ENCODE assay signal across 15 cellular contexts in the genomic region with DNA sequence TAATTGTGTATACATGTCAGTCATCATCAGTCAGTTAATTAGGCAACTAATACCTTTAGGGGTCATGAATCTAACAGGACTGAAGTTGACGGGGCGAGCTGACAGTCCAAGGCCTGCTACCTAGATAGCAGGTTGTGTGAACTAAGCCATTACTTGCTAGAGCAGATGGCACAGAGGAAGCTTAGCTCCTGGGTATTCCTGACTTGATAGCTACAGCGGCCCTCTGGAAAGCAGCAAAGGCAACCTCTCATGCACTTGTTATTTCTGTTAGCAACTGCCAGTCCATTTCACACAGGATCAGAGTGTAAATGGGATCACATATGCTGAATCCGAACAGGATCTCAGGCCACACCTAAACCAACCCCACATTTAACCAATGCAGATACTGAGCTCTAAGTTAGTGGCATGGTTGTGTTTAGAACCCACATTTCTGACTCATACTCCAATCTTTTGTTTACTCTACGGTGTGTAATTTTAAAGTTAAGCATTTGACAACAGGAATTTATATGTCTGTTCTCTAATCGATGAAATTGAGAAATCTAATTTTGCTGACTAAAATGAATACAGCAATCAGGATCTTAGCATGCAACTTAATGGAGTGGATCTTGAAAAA.
"Had no signal": no experiment of that assay in that cellular context is flagged by ENCODE, and none has a peak within 500 bp of the region (broad histone marks: within the 10 kb centered on the region; RNA-seq: fewer than 3 reads in every experiment).

No MANE protein-coding gene starts in this region.

- H3K4me3 ChIP-seq: mucosa of descending colon, prostate gland, sigmoid colon, transverse colon had no signal

- DNase-seq: activated CD4-positive, alpha-beta memory T cell treated with anti-CD3 and anti-CD28 coated beads for 36 hours; activated CD4-positive, CD25-positive, alpha-beta regulatory T cell treated with anti-CD3 and anti-CD28 coated beads, Interleukin-2, amount 50 U/mL, for 72 hours; activated gamma-delta T cell treated with Interleukin-2 at 50 U/mL for 16 hours; activated T-cell treated with anti-CD3 and anti-CD28 coated beads, Interleukin-2, amount 50 U/mL, for 48 hours; aorta; effector memory CD8-positive, alpha-beta T cell; hypothalamus; mucosa of descending colon; natural killer cell; nucleus accumbens; sigmoid colon; stimulated activated CD4-positive, alpha-beta T cell treated with anti-CD3 and anti-CD28 coated beads, Interleukin-12 subunit alpha, Interleukin-12 subunit beta, amount 100 ng/mL, for 4 hours; stimulated activated naive CD4-positive, alpha-beta T cell; transverse colon had no signal

- ATAC-seq: effector memory CD8-positive, alpha-beta T cell; mucosa of descending colon; natural killer cell had no signal

- H3K9me3 ChIP-seq: mucosa of descending colon, prostate gland, transverse colon had no signal

- H3K27me3 ChIP-seq: sigmoid colon, transverse colon had no signal

- H3K36me3 ChIP-seq: prostate gland, sigmoid colon, transverse colon had no signal

- H3K4me1 ChIP-seq: prostate gland had no signal

- H3K27ac ChIP-seq: prostate gland, sigmoid colon, transverse colon had no signal
